ENCODE assay signal across 8 cellular contexts in the genomic region with DNA sequence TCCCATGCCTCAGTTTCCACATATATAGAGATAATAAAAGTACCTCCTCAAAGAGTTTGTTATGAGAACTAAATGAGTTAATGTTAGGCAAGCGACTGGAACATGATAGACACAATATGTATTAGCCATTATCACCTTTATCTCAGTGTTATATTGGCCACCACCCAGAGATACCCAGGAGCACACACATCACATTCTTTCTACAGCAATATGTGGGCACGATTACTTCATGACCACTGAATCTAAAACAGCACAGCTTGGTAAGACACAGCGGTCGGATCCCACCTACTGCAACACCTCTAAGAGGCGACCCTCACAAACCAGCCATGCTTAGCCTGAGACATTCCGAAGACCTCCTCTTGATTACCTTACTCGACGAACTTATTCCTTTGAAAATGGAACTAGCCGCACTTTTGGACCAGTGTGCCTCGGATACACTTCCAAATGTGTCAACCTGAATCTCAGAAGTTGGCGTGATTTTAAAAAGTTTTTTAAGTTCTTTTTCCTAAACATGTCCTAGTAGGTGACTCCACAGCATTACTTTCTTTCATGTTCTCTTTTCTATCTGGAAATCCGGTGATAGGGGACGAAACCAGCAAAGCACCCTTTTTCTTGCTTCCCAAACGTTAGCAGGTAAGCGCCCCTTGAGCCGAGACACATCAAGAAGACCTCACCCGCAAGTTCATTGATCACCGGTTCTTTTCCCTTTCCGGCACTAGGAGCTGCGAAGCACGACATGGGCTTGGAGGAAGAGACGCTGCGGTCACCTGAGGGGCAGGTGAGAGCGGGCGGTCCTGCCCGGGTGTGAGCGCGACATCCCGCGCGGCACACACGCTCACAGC. TPM values are rescaled to one million over a fixed set of nuclear protein-coding genes. Genes with fewer than 3 reads are reported as not detected.
DNase-seq lines count a peak whose midpoint lies in the region; ATAC-seq and TF ChIP-seq lines count a peak whose summit lies in the region.

No MANE protein-coding gene starts in this region.

- intact Hi-C loops in CD8-positive, alpha-beta T cell (cut with DNase I, micrococcal nuclease) = loop anchor here (2.0 to 10.0 kb wide), 7 partner anchors 22 to 1893 kb away; a partner anchor contains a TSS
- intact Hi-C loops in sigmoid colon (cut with DNase I) = loop anchor here (2.0 to 5.0 kb wide), 4 partner anchors 133 to 637 kb away; a partner anchor contains a TSS

- POLR2A ChIA-PET in CD8-positive, alpha-beta T cell (lab: Charles Lee) = interaction anchor here (1.0 kb wide), 1 partner anchor 16 kb away, joined by 3 read pairs; no protein-coding TSS in a partner anchor
- POLR2A ChIA-PET in T-cell (lab: Charles Lee) = no interaction called here

- TF ChIP-seq EP300 in sigmoid colon (IDR thresholded peaks at IDR 0.05) = no peak

- peaks cover 17% of the 10 kb centered on the region for H3K36me3 Mint-ChIP-seq in CD8-positive, alpha-beta T cell
- peaks cover 10% of the 10 kb centered on the region for H3K36me3 Mint-ChIP-seq in T-cell

- H3K36me3 ChIP-seq in CD8-positive, alpha-beta T cell (ENCODE audit: insufficient read depth, low read length) = no peaks in the 10 kb centered on the region
- H3K36me3 ChIP-seq in sigmoid colon = peaks cover 0 to 7% (median 0%) of the 10 kb centered on the region in 4 donors

- WGBS in sigmoid colon, 2 donors = 7 to 23% methylated on average over 32 of the region's 32 CpGs

- no peaks in the 10 kb centered on the region for H3K27me3 ChIP-seq in CD8-positive, alpha-beta T cell (ENCODE audit: insufficient read depth, low read length)
- H3K27me3 ChIP-seq in foreskin keratinocyte (no peaks in the 10 kb centered on the region), sigmoid colon (no peaks in the 10 kb centered on the region)

- peak overlapping the region; percentile 90 for H3K4me3 ChIP-seq in CD8-positive, alpha-beta T cell (ENCODE audit: low read depth, low read length)
- H3K4me3 ChIP-seq in HFF-Myc (replicated peaks; ENCODE audit: low read depth, low read length) (peak overlapping the region; percentile 86), sigmoid colon (peak overlapping the region; percentile 66 to 93 (median 88))

- no peak for TF ChIP-seq POLR2A in sigmoid colon (IDR thresholded peaks at IDR 0.05)

- H3K27ac Mint-ChIP-seq in CD8-positive, alpha-beta T cell = peak overlapping the region; percentile 78
- peak overlapping the region; percentile 80 to 89 for H3K27ac Mint-ChIP-seq in T-cell

- H3K27ac ChIP-seq in CD8-positive, alpha-beta T cell (ENCODE audit: low read depth, low read length) = peak overlapping the region; percentile 86
- H3K27ac ChIP-seq in foreskin keratinocyte (peak overlapping the region; percentile 81), sigmoid colon (peak overlapping the region; percentile 75 to 87 (median 81))

- no peaks in the 10 kb centered on the region for H3K9me3 Mint-ChIP-seq in CD8-positive, alpha-beta T cell
- H3K9me3 Mint-ChIP-seq in T-cell = no peaks in the 10 kb centered on the region

- H3K27me3 Mint-ChIP-seq in CD8-positive, alpha-beta T cell (ENCODE audit: low read depth) = no peaks in the 10 kb centered on the region
- no peaks in the 10 kb centered on the region for H3K27me3 Mint-ChIP-seq in T-cell

- DNase-seq in CD8-positive, alpha-beta T cell = no peak
- DNase-seq in HFF-Myc (ENCODE audit: extremely low read depth, low read depth) (no peak), T-cell (peak in 1 of 34 experiments; percentile 3), foreskin keratinocyte (peak; percentile 10 to 37), sigmoid colon (no peak), NCI-H2227 treated with DMSO at 0.1 percent for 48 hours (lab: John Stamatoyannopoulos, UW) (no peak), epidermal melanocyte (ENCODE audit: insufficient read length, low spot score) (no peak)

- peaks cover 64% of the 10 kb centered on the region for H3K4me1 Mint-ChIP-seq in CD8-positive, alpha-beta T cell (ENCODE audit: low read depth)
- peaks cover 52 to 57% (median 56%) of the 10 kb centered on the region in 3 donors for H3K4me1 Mint-ChIP-seq in T-cell

- H3K4me1 ChIP-seq in CD8-positive, alpha-beta T cell (ENCODE audit: insufficient read depth, low read length) = peaks cover 24% of the 10 kb centered on the region
- peaks cover 3% of the 10 kb centered on the region for H3K4me1 ChIP-seq in foreskin keratinocyte
- H3K4me1 ChIP-seq in sigmoid colon = peaks cover 0 to 22% (median 11%) of the 10 kb centered on the region in 4 donors

- peak overlapping the region; percentile 91 for H3K4me3 Mint-ChIP-seq in CD8-positive, alpha-beta T cell
- H3K4me3 Mint-ChIP-seq in T-cell = peak overlapping the region; percentile 90 to 93 (median 92)

- H3K9me3 ChIP-seq in CD8-positive, alpha-beta T cell (ENCODE audit: low read length) = no peaks in the 10 kb centered on the region
- H3K9me3 ChIP-seq in sigmoid colon = no peaks in the 10 kb centered on the region

- TF ChIP-seq CTCF in CD8-positive, alpha-beta T cell (IDR thresholded peaks at IDR 0.05) = no peak
- no peak for TF ChIP-seq CTCF in HFF-Myc (IDR thresholded peaks at IDR 0.05; ENCODE audit: low read depth, low read length, missing control alignments)
- no peak for TF ChIP-seq CTCF in foreskin keratinocyte (conservative IDR thresholded peaks at IDR 0.05)
- TF ChIP-seq CTCF in sigmoid colon (IDR thresholded peaks at IDR 0.05) = no peak

- ATAC-seq in CD8-positive, alpha-beta T cell = no peak
- ATAC-seq in T-cell (replicated peaks in 1 of 4) (no peak), foreskin keratinocyte (peak; percentile 7), HG03354 (IDR thresholded peaks at IDR 0.05; ENCODE audit: poor library complexity, severe bottlenecking, unreplicated experiment) (no peak)

- CTCF ChIA-PET in CD8-positive, alpha-beta T cell (lab: Charles Lee) = no interaction called here
- CTCF ChIA-PET in T-cell (lab: Charles Lee) = interaction anchor here in 1 of 2 donors (0.6 kb wide), 1 partner anchor 698 kb away, joined by 6 read pairs; no protein-coding TSS in a partner anchor

RNA-seq across cellular contexts. Expression of a gene that starts 0.9 kb away (rescaled TPM):
- 10 to 100 TPM; 14.1 to 18.5 TPM for total RNA-seq in CD8-positive, alpha-beta T cell
- total RNA-seq in T-cell (10 to 100 TPM; 12.9 to 21.5 (median 14.6) TPM), foreskin keratinocyte (16.7 and 17.2 TPM in 2 replicates), sigmoid colon (1 to 10 TPM; 3.1 to 9.4 (median 3.8) TPM)
- polyA plus RNA-seq in foreskin keratinocyte (21.9 and 23.5 TPM in 2 replicates), sigmoid colon (100 to 1,000 TPM in 2 of 3 donors, 10 to 100 TPM in 1; 87.1 to 173 (median 154) TPM)

Comparison
In these comparisons a context has a peak if more than half of its experiments do, and no peak if none do; other contexts are left out.
1. DNase-seq: peak in foreskin keratinocyte (2 of 2); none in CD8-positive, alpha-beta T cell (0 of 7), HFF-Myc (single experiment), sigmoid colon (single experiment), NCI-H2227 treated with DMSO at 0.1 percent for 48 hours (single experiment) and epidermal melanocyte (single experiment).
2. Peak in every context shown above with its lines, with median percentiles within 50 percentile points of each other: H3K27ac ChIP-seq and H3K4me3 ChIP-seq.